1 cellular context compared by ENCODE assay signal in the genomic region with DNA sequence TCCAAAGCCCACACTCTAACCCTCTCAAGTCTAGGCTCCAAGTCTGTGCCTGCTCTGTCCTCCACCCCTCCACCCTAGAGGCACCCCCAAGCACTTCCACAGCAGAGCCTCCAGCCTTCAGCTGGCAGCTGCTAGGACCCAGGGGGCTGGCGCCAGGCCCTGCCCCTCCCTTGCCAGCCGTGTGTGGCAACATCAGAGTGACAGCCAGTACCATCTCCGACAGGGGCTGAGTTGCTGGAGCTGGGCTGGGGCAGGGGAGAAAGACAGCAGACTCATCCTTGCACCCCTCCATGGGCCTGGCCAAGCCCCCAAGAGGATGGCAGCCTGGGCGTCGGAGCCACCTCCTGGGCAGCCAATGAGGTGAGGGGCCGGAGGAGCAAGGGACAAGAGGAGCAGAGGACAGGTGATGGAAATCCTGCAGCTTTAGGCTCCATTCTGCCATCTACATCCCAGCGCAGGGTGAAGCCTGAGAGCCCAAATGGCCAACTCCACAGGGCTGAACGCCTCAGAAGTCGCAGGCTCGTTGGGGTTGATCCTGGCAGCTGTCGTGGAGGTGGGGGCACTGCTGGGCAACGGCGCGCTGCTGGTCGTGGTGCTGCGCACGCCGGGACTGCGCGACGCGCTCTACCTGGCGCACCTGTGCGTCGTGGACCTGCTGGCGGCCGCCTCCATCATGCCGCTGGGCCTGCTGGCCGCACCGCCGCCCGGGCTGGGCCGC.
TF ChIP-seq lines count a peak whose summit lies in the region.

A gene with protein sequence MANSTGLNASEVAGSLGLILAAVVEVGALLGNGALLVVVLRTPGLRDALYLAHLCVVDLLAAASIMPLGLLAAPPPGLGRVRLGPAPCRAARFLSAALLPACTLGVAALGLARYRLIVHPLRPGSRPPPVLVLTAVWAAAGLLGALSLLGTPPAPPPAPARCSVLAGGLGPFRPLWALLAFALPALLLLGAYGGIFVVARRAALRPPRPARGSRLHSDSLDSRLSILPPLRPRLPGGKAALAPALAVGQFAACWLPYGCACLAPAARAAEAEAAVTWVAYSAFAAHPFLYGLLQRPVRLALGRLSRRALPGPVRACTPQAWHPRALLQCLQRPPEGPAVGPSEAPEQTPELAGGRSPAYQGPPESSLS (plus strand): TSS at position 207 of the 718 bp plus-strand sequence. CDS start 272 bp downstream, at position 479.

TF ChIP-seq in SK-N-SH treated with all-trans-retinoic acid at 6 μM for 48 hours, 23 proteins besides CTCF, POLR2A, EP300 and RAD21 (continued from another document):
- TF ChIP-seq CREB5 (CRISPR knock-in tag; IDR thresholded peaks at IDR 0.05; ENCODE audit: low read depth) (no peak), BACH2 (CRISPR knock-in tag; IDR thresholded peaks at IDR 0.05; ENCODE audit: borderline replicate concordance) (no peak), RARB (CRISPR knock-in tag; IDR thresholded peaks at IDR 0.05) (no peak), PATZ1 (CRISPR knock-in tag; IDR thresholded peaks at IDR 0.05; ENCODE audit: borderline replicate concordance) (no peak)
